9 cellular contexts compared by ENCODE assay signal in genomic region chr15:90482124-90483011, GRCh38. TPM values are rescaled to one million over a fixed set of nuclear protein-coding genes. Genes with fewer than 3 reads are reported as not detected.
DNase-seq lines count a peak whose midpoint lies in the region; ATAC-seq and TF ChIP-seq lines count a peak whose summit lies in the region.
"Had no signal": no experiment of that assay in that cellular context is flagged by ENCODE, and none has a peak within 500 bp of the region (broad histone marks: within the 10 kb centered on the region; RNA-seq: fewer than 3 reads in every experiment).

No MANE protein-coding gene starts in this region.

- H3K36me3 ChIP-seq in NT2/D1 (ENCODE audit: insufficient read depth, insufficient read length, low read length): peaks cover 86% of the 10 kb centered on the region

- peaks cover 36% of the 10 kb centered on the region for H3K4me1 Mint-ChIP-seq in activated T-cell treated with anti-CD3 and anti-CD28 coated beads, Interleukin-2, amount 50 U/mL, for 4 hours (ENCODE audit: low read depth)

- no peaks in the 10 kb centered on the region for H3K4me1 ChIP-seq in NT2/D1 (ENCODE audit: insufficient read depth, insufficient read length)

- no peaks in the 10 kb centered on the region for H3K27me3 Mint-ChIP-seq in activated T-cell treated with anti-CD3 and anti-CD28 coated beads, Interleukin-2, amount 50 U/mL, for 4 hours (ENCODE audit: low read depth)

- H3K4me3 ChIP-seq in AG04449 (ENCODE audit: low read depth, low read length) (no peak overlapping the region), GM12875 (ENCODE audit: low read depth, low read length) (no peak overlapping the region), NT2/D1 (ENCODE audit: insufficient read length, low read depth) (no peak overlapping the region)

- H3K27me3 ChIP-seq in NT2/D1 (ENCODE audit: insufficient read depth, insufficient read length): no peaks in the 10 kb centered on the region
- H3K27me3 ChIP-seq: neutrophil had no signal

- TF ChIP-seq CTCF in AG04449 (IDR thresholded peaks at IDR 0.05; ENCODE audit: insufficient read depth, low read length, missing control alignments): peak; percentile 57
- peak; percentile 68 for TF ChIP-seq CTCF in GM12875 (IDR thresholded peaks at IDR 0.05; ENCODE audit: borderline replicate concordance, insufficient read depth, low read depth, low read length)

- H3K9me3 ChIP-seq in NT2/D1 (ENCODE audit: insufficient read depth, low read length): no peaks in the 10 kb centered on the region

- POLR2A ChIA-PET in AG04449 (lab: Yijun Ruan, JAX): interaction anchor here (1.0 kb wide), 1 partner anchor 123 kb away, joined by 4 read pairs; no protein-coding TSS in a partner anchor

- H3K9me3 Mint-ChIP-seq in activated T-cell treated with anti-CD3 and anti-CD28 coated beads, Interleukin-2, amount 50 U/mL, for 4 hours: no peaks in the 10 kb centered on the region

- CTCF ChIA-PET in AG04449 (lab: Yijun Ruan, JAX): interaction anchor here (0.6 to 18.4 kb wide), 56 partner anchors 8 to 199 kb away, joined by 3 to 356 read pairs (median 4); partner anchors contain the start of genes IQGAP1 and ZNF774

- H3K36me3 Mint-ChIP-seq in activated T-cell treated with anti-CD3 and anti-CD28 coated beads, Interleukin-2, amount 50 U/mL, for 4 hours (ENCODE audit: insufficient read depth): peaks cover 53% of the 10 kb centered on the region

- DNase-seq in AG04449 (ENCODE audit: low read depth, low spot score) (no peak), NT2/D1 (ENCODE audit: low read depth, low spot score) (peak; percentile 20), fibroblast of the conjunctiva (ENCODE audit: low read depth) (peak; percentile 58), nucleus accumbens (lab: John Stamatoyannopoulos, UW) (peak in 43 of 56 donors; percentile 2 to 79 (median 38)), GM19240 (ENCODE audit: insufficient read length, low spot score) (no peak)
- peak; percentile 40 for DNase-seq in activated T-cell treated with anti-CD3 and anti-CD28 coated beads, Interleukin-2, amount 50 U/mL, for 4 hours

- no peak overlapping the region for H3K9ac ChIP-seq in NT2/D1 (ENCODE audit: insufficient read length, low read depth)

- ATAC-seq in activated T-cell treated with anti-CD3 and anti-CD28 coated beads, Interleukin-2, amount 50 U/mL, for 4 hours: no peak
- no peak for ATAC-seq in HG03432 (IDR thresholded peaks at IDR 0.05; ENCODE audit: unreplicated experiment)

- H3K4me3 Mint-ChIP-seq in activated T-cell treated with anti-CD3 and anti-CD28 coated beads, Interleukin-2, amount 50 U/mL, for 4 hours: no peak overlapping the region

RNA-seq across cellular contexts. Expression of gene CRTC3, which starts 47.4 kb away (rescaled TPM):
- 10 to 100 TPM; 28.2 to 33.0 (median 29.8) TPM for total RNA-seq in activated T-cell treated with anti-CD3 and anti-CD28 coated beads, Interleukin-2, amount 50 U/mL, for 4 hours

Comparison
In these comparisons a context has a peak if more than half of its experiments do, and no peak if none do; other contexts are left out.
1. DNase-seq: peak in NT2/D1 (single experiment), activated T-cell treated with anti-CD3 and anti-CD28 coated beads, Interleukin-2, amount 50 U/mL, for 4 hours (single experiment), fibroblast of the conjunctiva (single experiment) and nucleus accumbens (43 of 56); none in AG04449 (single experiment) and GM19240 (single experiment).